ENCODE assay signal across 28 cellular contexts in genomic region chr4:153714247-153714646, GRCh38. TPM values are rescaled to one million over a fixed set of nuclear protein-coding genes. Genes with fewer than 3 reads are reported as not detected.
"Had no signal": no experiment of that assay in that cellular context is flagged by ENCODE, and none has a peak within 500 bp of the region (broad histone marks: within the 10 kb centered on the region; RNA-seq: fewer than 3 reads in every experiment).

No MANE protein-coding gene starts in this region.

- H3K9me3 ChIP-seq: MG63, SJCRH30 had no signal

- H3K27me3 ChIP-seq: MG63, SJCRH30 had no signal

- H3K4me2 ChIP-seq: KMS-11 had no signal

- H3K27ac ChIP-seq: HL-60, KMS-11, SJCRH30 had no signal

- H3K36me3 ChIP-seq: MG63, SJCRH30 had no signal

- H3K27ac Mint-ChIP-seq: IgD-negative memory B cell; T-cell; T-helper 1 cell treated with Interleukin-12 subunit alpha and Interleukin-12 subunit beta and Interleukin-4 antibody, amounts not matched to agents 30 μg/mL and 1 μg/mL, for 36 hours had no signal

- H3K9ac ChIP-seq: KMS-11 had no signal

- H3K4me1 Mint-ChIP-seq: IgD-negative memory B cell had no signal

- ATAC-seq: K562, Right ventricle myocardium inferior, T-cell had no signal

- DNase-seq: Kasumi-1; MG63; NCI-H1092; NCI-H1105 treated with DMSO at 0.1 percent for 48 hours; NCI-H1417 treated with DMSO at 0.1 percent for 48 hours; NCI-H146; NCI-H1694 treated with DMSO at 0.1 percent for 48 hours; NCI-H1930; NCI-H2081; NCI-H2107; NCI-H2171; NCI-H446; NCI-H510A; NCI-H524 treated with DMSO at 0.1 percent for 48 hours; NCI-H69; NCI-H774; NK-92 treated with Interleukin-12 subunit alpha and Interleukin-12 subunit beta, amount 100 ng/mL, for 24 hours; RPMI8226; SHP77 treated with DMSO at 0.1 percent for 48 hours; SJCRH30; SW 1271; T-cell had no signal

- H3K4me3 ChIP-seq: K562, MG63, SJCRH30 had no signal

- H3K4me1 ChIP-seq: SJCRH30 had no signal

- H3K4me3 Mint-ChIP-seq: IgD-negative memory B cell; T-cell; T-helper 1 cell treated with Interleukin-12 subunit alpha and Interleukin-12 subunit beta and Interleukin-4 antibody, amounts not matched to agents 30 μg/mL and 1 μg/mL, for 36 hours had no signal

RNA-seq across cellular contexts. Expression of gene TLR2, which starts 30.2 kb away (rescaled TPM):
- total RNA-seq: SJCRH30 had no signal
- polyA plus RNA-seq: K562 had no signal

RNA-seq across cellular contexts. Expression of gene RNF175, which starts 45.6 kb away (rescaled TPM):
- total RNA-seq: K562, SJCRH30 had no signal
- polyA plus RNA-seq: IgD-negative memory B cell, K562 had no signal
